ENCODE assay signal across 7 cellular contexts in the genomic region with DNA sequence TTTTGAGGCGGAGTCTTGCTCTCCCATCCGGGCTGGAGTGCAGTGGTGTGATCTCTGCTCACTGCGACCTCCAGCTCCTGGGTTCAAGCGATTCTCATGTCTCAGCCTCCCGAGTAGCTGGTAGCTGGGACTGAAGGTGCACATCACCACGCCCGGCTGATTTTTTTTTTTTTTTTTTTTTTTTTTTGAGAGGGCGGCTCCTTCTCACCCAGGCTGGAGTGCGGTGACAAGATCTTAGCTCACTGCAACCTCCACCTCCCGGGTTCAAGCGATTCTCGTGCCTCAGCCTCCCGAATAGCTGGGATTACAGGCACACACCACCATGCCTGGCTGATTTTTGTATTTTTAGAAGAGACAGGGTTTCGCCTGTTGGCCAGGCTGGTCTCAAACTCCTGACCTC. TPM values are rescaled to one million over a fixed set of nuclear protein-coding genes. Genes with fewer than 3 reads are reported as not detected.
DNase-seq lines count a peak whose midpoint lies in the region; FAIRE-seq and TF ChIP-seq lines count a peak whose summit lies in the region.
"Not testable (repeated sequence)": the region's sequence is repeated elsewhere in the genome, so short reads cannot be mapped to it uniquely, and the experiment has no call there.

No MANE protein-coding gene starts in this region.

- H3F3A ChIP-seq in MM.1S (ENCODE audit: insufficient read depth, low read length) (peaks cover 12% of the 10 kb centered on the region), smooth muscle cell (ENCODE audit: low read depth) (peaks cover 26% of the 10 kb centered on the region)

- peak overlapping the region; percentile 99 for H3K4me3 Mint-ChIP-seq in activated naive CD8-positive, alpha-beta T cell

- CTCF ChIA-PET in H1 (lab: Charles Lee; ENCODE audit: partially characterized antibody) = interaction anchor here (0.6 to 1.6 kb wide), 3 partner anchors 12 to 98 kb away, joined by 3 to 4 read pairs (median 4); no protein-coding TSS in a partner anchor

- not testable (repeated sequence) for H3K9me2 ChIP-seq in MM.1S (replicated peaks; ENCODE audit: insufficient read depth, low read length)

- not testable (repeated sequence) for TF ChIP-seq RAD21 in H1 (IDR thresholded peaks at IDR 0.05 in 1 of 2, conservative IDR thresholded peaks at IDR 0.05 in 1 of 2; ENCODE audit: low read depth in 2 of 2, low read length in 2 of 2)

- H3K4me1 ChIP-seq in MM.1S (ENCODE audit: low read length) (peaks cover 17% of the 10 kb centered on the region), H1 (replicated peaks in 1 of 4; ENCODE audit: control insufficient read depth in 3 of 4, insufficient read depth in 4 of 4, low read length in 3 of 4) (peaks cover 1 to 11% (median 7%) of the 10 kb centered on the region in 4 experiments; a peak in 3 of 7 replicates), mesenchymal stem cell (ENCODE audit: control insufficient read depth, insufficient read depth, low read depth, low read length) (peaks cover 11% of the 10 kb centered on the region), smooth muscle cell (ENCODE audit: low read depth) (peaks cover 56% of the 10 kb centered on the region)

- H2AFZ ChIP-seq in MM.1S (ENCODE audit: low read length); H1 (ENCODE audit: low read length); mesenchymal stem cell (ENCODE audit: low read depth, low read length); smooth muscle cell (ENCODE audit: low read depth): not testable (repeated sequence)

- H3K9me3 Mint-ChIP-seq in activated naive CD8-positive, alpha-beta T cell (ENCODE audit: low read depth) = not testable (repeated sequence)

- H3K79me2 ChIP-seq in MM.1S (ENCODE audit: low read length) (peaks cover 92% of the 10 kb centered on the region), H1 (ENCODE audit: control insufficient read depth in 1 of 2, insufficient read depth in 2 of 2, low read length in 2 of 2) (peaks cover 67 to 89% of the 10 kb centered on the region in 2 experiments), smooth muscle cell (ENCODE audit: low read depth) (peaks cover 88% of the 10 kb centered on the region)

- not testable (repeated sequence) for H2BK12ac ChIP-seq in H1 (ENCODE audit: low read depth, low read length); mesenchymal stem cell (ENCODE audit: low read length in 2 of 2)

- H4K20me1 ChIP-seq in MM.1S (ENCODE audit: insufficient read depth, low read length) = peaks cover 83% of the 10 kb centered on the region
- H4K20me1 ChIP-seq in H1 (replicated peaks in 1 of 2; ENCODE audit: control insufficient read depth in 1 of 2, insufficient read depth in 2 of 2, low read length in 2 of 2) = peaks cover 42 to 43% of the 10 kb centered on the region in 2 experiments
- H4K20me1 ChIP-seq in smooth muscle cell (ENCODE audit: low read depth) = peaks cover 85% of the 10 kb centered on the region

- peak overlapping the region; percentile 17; the same call in 1 of the 2 replicates for H3K4me2 ChIP-seq in MM.1S (ENCODE audit: low read depth, low read length)
- peak overlapping the region; percentile 30 to 66; a peak in 3 of 4 replicates for H3K4me2 ChIP-seq in H1 (ENCODE audit: insufficient read depth in 1 of 2, low read depth in 2 of 2, low read length in 2 of 2)
- H3K4me2 ChIP-seq in mesenchymal stem cell (ENCODE audit: low read length, poor library complexity, severe bottlenecking) = not testable (repeated sequence)
- peak overlapping the region; percentile 92 for H3K4me2 ChIP-seq in smooth muscle cell

- H2BK5ac ChIP-seq in H1 (ENCODE audit: low read depth, low read length); mesenchymal stem cell (ENCODE audit: low read depth, low read length, poor library complexity, severe bottlenecking): not testable (repeated sequence)

- not testable (repeated sequence) for H3K27ac ChIP-seq in MM.1S (ENCODE audit: low read length); H1 (ENCODE audit: low read depth, low read length); mesenchymal stem cell (ENCODE audit: low read length, poor library complexity, severe bottlenecking)
- H3K27ac ChIP-seq in WERI-Rb-1 (peak overlapping the region; percentile 61; the same call in 1 of the 2 replicates), smooth muscle cell (ENCODE audit: low read depth) (peak overlapping the region; percentile 91)

- H3K27me3 Mint-ChIP-seq in activated naive CD8-positive, alpha-beta T cell = not testable (repeated sequence)

- not testable (repeated sequence) for H3K27ac Mint-ChIP-seq in activated naive CD8-positive, alpha-beta T cell

- H3K9me3 ChIP-seq in MM.1S (replicated peaks; ENCODE audit: insufficient read depth, low read length); WERI-Rb-1 (ENCODE audit: severe bottlenecking); H1 (ENCODE audit: insufficient read depth in 2 of 2, low read depth in 1 of 2, low read length in 1 of 2); mesenchymal stem cell (ENCODE audit: control insufficient read depth, low read length); smooth muscle cell (replicated peaks; ENCODE audit: low read depth): not testable (repeated sequence)

- H3K36me3 Mint-ChIP-seq in activated naive CD8-positive, alpha-beta T cell = not testable (repeated sequence)

- H3K4me1 Mint-ChIP-seq in activated naive CD8-positive, alpha-beta T cell (ENCODE audit: low read depth) = peaks cover 68% of the 10 kb centered on the region

- not testable (repeated sequence) for H4K91ac ChIP-seq in H1 (replicated peaks; ENCODE audit: insufficient read length, low read length); mesenchymal stem cell (ENCODE audit: low read length)

- not testable (repeated sequence) for DNase-seq in GM12864 (ENCODE audit: low read depth); MM.1S; WERI-Rb-1; H1 (ENCODE audit: low read depth in 1 of 2, low spot score in 2 of 2); mesenchymal stem cell; smooth muscle cell (lab: John Stamatoyannopoulos, UW; ENCODE audit: unreplicated experiment)

- not testable (repeated sequence) for H3K4ac ChIP-seq in H1 (replicated peaks; ENCODE audit: insufficient read length, low read depth, low read length); mesenchymal stem cell (ENCODE audit: low read depth in 1 of 2, low read length in 2 of 2)

- not testable (repeated sequence) for H2BK120ac ChIP-seq in H1 (replicated peaks; ENCODE audit: low read depth, low read length); mesenchymal stem cell (ENCODE audit: low read depth, low read length)

- POLR2A ChIA-PET in H1 (lab: Charles Lee; ENCODE audit: partially characterized antibody) = interaction anchor here (0.6 to 1.7 kb wide), 8 partner anchors 10 to 1431 kb away, joined by 3 to 4 read pairs (median 3); no protein-coding TSS in a partner anchor

- 86% methylated on average over 13 of the region's 14 CpGs; no CpG with 5 or more reads in 1 of the 2 experiments for WGBS in H1 (ENCODE audit: extremely low coverage in 1 of 2, insufficient coverage in 1 of 2, insufficient read length in 1 of 2, insufficient replicate concordance in 2 of 2, low coverage in 1 of 2, low lambda C conversion rate in 2 of 2, missing lambda C conversion rate in 1 of 2), 2 experiments
- 92% methylated on average over 12 of the region's 14 CpGs for WGBS in mesenchymal stem cell
- WGBS in smooth muscle cell (ENCODE audit: low lambda C conversion rate) = 83% methylated on average over 14 of the region's 14 CpGs

- H4K5ac ChIP-seq in H1 (ENCODE audit: insufficient read length, low read depth, low read length) = not testable (repeated sequence)

- not testable (repeated sequence) for FAIRE-seq in H1 (lab: Jason Lieb, UNC)

- not testable (repeated sequence) for H2BK15ac ChIP-seq in H1 (ENCODE audit: low read length); mesenchymal stem cell (ENCODE audit: low read depth, poor library complexity, severe bottlenecking)

- H3K9ac ChIP-seq in MM.1S (ENCODE audit: low read length); H1 (replicated peaks in 1 of 4; ENCODE audit: extremely low read depth in 1 of 4, low read depth in 3 of 4, low read length in 3 of 4); smooth muscle cell (ENCODE audit: low read depth): not testable (repeated sequence)
- H3K9ac ChIP-seq in mesenchymal stem cell (ENCODE audit: low read length) = peak overlapping the region; percentile 74

- TF ChIP-seq POLR2A in H1 (IDR thresholded peaks at IDR 0.05; ENCODE audit: control extremely low read depth in 1 of 2, low read depth in 2 of 2, low read length in 2 of 2) = not testable (repeated sequence)

- H2BK20ac ChIP-seq in H1 (ENCODE audit: low read length) = not testable (repeated sequence)

- H3K56ac ChIP-seq in H1 (replicated peaks; ENCODE audit: insufficient read length, low read depth, low read length) = not testable (repeated sequence)

- H3K23me2 ChIP-seq in H1 (ENCODE audit: low read depth, low read length) = not testable (repeated sequence)

- H3K36me3 ChIP-seq in MM.1S (replicated peaks; ENCODE audit: insufficient read depth, low read length) = peaks cover 10% of the 10 kb centered on the region
- H3K36me3 ChIP-seq in WERI-Rb-1 = peaks cover 28% of the 10 kb centered on the region
- peaks cover 2 to 26% (median 9%) of the 10 kb centered on the region in 4 experiments; a peak in 6 of 8 replicates for H3K36me3 ChIP-seq in H1 (ENCODE audit: control insufficient read depth in 2 of 4, insufficient read depth in 4 of 4, low read length in 3 of 4)
- H3K36me3 ChIP-seq in mesenchymal stem cell (ENCODE audit: control insufficient read depth in 1 of 2, insufficient read depth in 2 of 2, low read depth in 1 of 2, low read length in 2 of 2) = peaks cover 4 to 16% of the 10 kb centered on the region in 2 experiments
- H3K36me3 ChIP-seq in smooth muscle cell (ENCODE audit: low read depth) = not testable (repeated sequence)

- H4K8ac ChIP-seq in H1 (ENCODE audit: extremely low read depth, insufficient read depth, low read length); mesenchymal stem cell (ENCODE audit: low read length): not testable (repeated sequence)

- TF ChIP-seq CTCF in GM12864 (IDR thresholded peaks at IDR 0.05; ENCODE audit: low read depth, low read length, missing control alignments); MM.1S (IDR thresholded peaks at IDR 0.05; ENCODE audit: low read length); WERI-Rb-1 (IDR thresholded peaks at IDR 0.05; ENCODE audit: low read depth, low read length); H1 (IDR thresholded peaks at IDR 0.05; ENCODE audit: control extremely low read depth in 1 of 3, insufficient read depth in 1 of 3, low read depth in 1 of 3, low read length in 3 of 3); smooth muscle cell (IDR thresholded peaks at IDR 0.05; ENCODE audit: borderline replicate concordance, insufficient read depth, poor library complexity, severe bottlenecking): not testable (repeated sequence)

- H3K4me3 ChIP-seq in GM12864 (ENCODE audit: low read depth, low read length) = peak overlapping the region; percentile 80; the same call in 1 of the 2 replicates
- H3K4me3 ChIP-seq in MM.1S (ENCODE audit: low read length); WERI-Rb-1 (ENCODE audit: low read depth, low read length): not testable (repeated sequence)
- H3K4me3 ChIP-seq in H1 (ENCODE audit: extremely low read depth in 1 of 4, insufficient read depth in 2 of 4, low read depth in 3 of 4, low read length in 4 of 4) = peak overlapping the region in 1 of 4 experiments; percentile 98; a peak in 1 of 8 replicates
- peak overlapping the region in 1 of 2 experiments; percentile 98 for H3K4me3 ChIP-seq in mesenchymal stem cell (ENCODE audit: insufficient read depth in 1 of 2, low read depth in 1 of 2, low read length in 2 of 2)
- peak overlapping the region; percentile 85 for H3K4me3 ChIP-seq in smooth muscle cell

- not testable (repeated sequence) for H2AK5ac ChIP-seq in H1 (ENCODE audit: low read depth, low read length); mesenchymal stem cell (ENCODE audit: low read length, severe bottlenecking)

- not testable (repeated sequence) for H3K23ac ChIP-seq in H1 (ENCODE audit: insufficient read length); mesenchymal stem cell (ENCODE audit: low read length in 2 of 2)

- not testable (repeated sequence) for H3K18ac ChIP-seq in H1 (ENCODE audit: extremely low read depth, low read length); mesenchymal stem cell (ENCODE audit: low read depth in 1 of 2, low read length in 2 of 2)

- H3K14ac ChIP-seq in H1 (ENCODE audit: insufficient read length); mesenchymal stem cell (ENCODE audit: low read length in 2 of 2): not testable (repeated sequence)

- TF ChIP-seq EP300 in H1 (IDR thresholded peaks at IDR 0.05; ENCODE audit: borderline replicate concordance in 1 of 2, low read depth in 2 of 2, low read length in 2 of 2) = not testable (repeated sequence)

- H3K79me1 ChIP-seq in H1 (ENCODE audit: low read depth, low read length); mesenchymal stem cell (replicated peaks; ENCODE audit: low read length, poor library complexity, severe bottlenecking): not testable (repeated sequence)

- H3K27me3 ChIP-seq in MM.1S (replicated peaks; ENCODE audit: insufficient read depth, low read length); WERI-Rb-1 (ENCODE audit: insufficient read depth, low read depth, severe bottlenecking); H1 (replicated peaks in 1 of 4; ENCODE audit: control insufficient read depth in 3 of 4, extremely low read depth in 1 of 4, insufficient read depth in 3 of 4, low read length in 3 of 4); mesenchymal stem cell (ENCODE audit: control insufficient read depth in 1 of 2, insufficient read depth in 1 of 2, low read length in 2 of 2); smooth muscle cell (ENCODE audit: low read depth): not testable (repeated sequence)

RNA-seq across cellular contexts. Expression of gene MORF4L1, which starts 4.3 kb away (rescaled TPM):
- 533 and 562 TPM in 2 replicates for total RNA-seq in H1 (2021; fragmentation: NEBNext Ultra II Directional; extraction: Animal tissue kit (Norgen Biotek cat#: 25700))
- polyA plus RNA-seq in H1 (2011; rRNA removed) = 127 and 260 TPM in 2 replicates
- polyA plus RNA-seq in H1 (2011; cell fraction: cytosol; rRNA removed) = 455 TPM
- polyA plus RNA-seq in H1 (2011; cell fraction: nucleus; rRNA removed) = 66.3 TPM
- 484 to 839 TPM (median 577 TPM) in 4 replicates for polyA plus RNA-seq in H1 (2012, experiment 1 of 2)
- polyA plus RNA-seq in H1 (2012, experiment 2 of 2) = 73.1 TPM
- 575 TPM for polyA plus RNA-seq in H1 (2013, experiment 1 of 2)
- polyA plus RNA-seq in H1 (2013, experiment 2 of 2) = 580 TPM
- polyA minus RNA-seq in H1 (2011; rRNA and poly(A)+ RNA removed) = 100 and 144 TPM in 2 replicates
- 121 TPM for polyA minus RNA-seq in H1 (2011; cell fraction: cytosol; rRNA and poly(A)+ RNA removed)
- 98.9 TPM for polyA minus RNA-seq in H1 (2011; cell fraction: nucleus; rRNA and poly(A)+ RNA removed)
- 560 TPM for polyA plus RNA-seq in mesenchymal stem cell (2013, experiment 1 of 2)
- polyA plus RNA-seq in mesenchymal stem cell (2013, experiment 2 of 2) = 524 TPM
- total RNA-seq in smooth muscle cell = 399 and 436 TPM in 2 replicates
- polyA plus RNA-seq in smooth muscle cell = 435 and 457 TPM in 2 replicates
